18 cellular contexts compared by ENCODE assay signal in genomic region chr5:59661306-59661705, GRCh38.
DNase-seq lines count a peak whose midpoint lies in the region; ATAC-seq and TF ChIP-seq lines count a peak whose summit lies in the region.
"Had no signal": no experiment of that assay in that cellular context is flagged by ENCODE, and none has a peak within 500 bp of the region (broad histone marks: within the 10 kb centered on the region; RNA-seq: fewer than 3 reads in every experiment).

No MANE protein-coding gene starts in this region.

- H3K4me1 Mint-ChIP-seq in glutamatergic neuron (ENCODE audit: low read depth, unreplicated experiment): peaks cover 10% of the 10 kb centered on the region
- H3K4me1 Mint-ChIP-seq in stimulated activated memory B cell treated with anti-CD40 and anti-IgM and Interleukin-4, amounts not matched to agents 10 μg/mL and 1 μg/mL and 100 μg/mL, for 72 hours: peaks cover 36% of the 10 kb centered on the region

- no peak overlapping the region for H3K4me3 ChIP-seq in gastrocnemius medialis
- no peak overlapping the region for H3K4me3 ChIP-seq in heart right ventricle
- H3K4me3 ChIP-seq: SK-N-MC, thyroid gland had no signal

- DNase-seq in OCI-M1 (lab: John Stamatoyannopoulos, UW): peak; percentile 48
- no peak for DNase-seq in glutamatergic neuron
- DNase-seq in gastrocnemius medialis: no peak
- no peak for DNase-seq in heart right ventricle
- no peak for DNase-seq in Right ventricle myocardium superior
- DNase-seq: activated B cell treated with CpG ODN at 0.5 μM for 24 hours; activated naive CD4-positive, alpha-beta T cell; CD4-positive, CD25-positive, alpha-beta regulatory T cell; effector memory CD4-positive, alpha-beta T cell; NCI-H1105; posterior cingulate gyrus; stimulated activated CD4-positive, alpha-beta T cell treated with anti-CD3 and anti-CD28 coated beads, Interleukin-1b, Interleukin-23, amount 100 ng/mL, for 48 hours; thyroid gland had no signal

- H3K4me1 ChIP-seq in gastrocnemius medialis (peaks cover 69 to 71% of the 10 kb centered on the region in 2 donors), heart right ventricle (peaks cover 0 to 17% (median 4%) of the 10 kb centered on the region in 9 donors)
- H3K4me1 ChIP-seq: thyroid gland had no signal

- no peak overlapping the region for H3K4me3 Mint-ChIP-seq in glutamatergic neuron (ENCODE audit: unreplicated experiment)
- H3K4me3 Mint-ChIP-seq in stimulated activated memory B cell treated with anti-CD40 and anti-IgM and Interleukin-4, amounts not matched to agents 10 μg/mL and 1 μg/mL and 100 μg/mL, for 72 hours: no peak overlapping the region

- no peak for TF ChIP-seq POLR2A in gastrocnemius medialis (IDR thresholded peaks at IDR 0.05)

- WGBS in heart right ventricle, 2 donors: 93 to 97% methylated on average over 1 of the region's 1 CpG

- intact Hi-C loops in gastrocnemius medialis (cut with DNase I; ENCODE audit: low total_unique reads) (loop anchor here (2.0 kb wide), 1 partner anchor 75 kb away; no protein-coding TSS in a partner anchor), heart right ventricle (cut with DNase I) (loop anchor here in 1 of 10 donors (5.0 kb wide), 1 partner anchor 269 kb away; no protein-coding TSS in a partner anchor), Right ventricle myocardium superior (cut with DNase I) (loop anchor here (5.0 kb wide), 1 partner anchor 469 kb away; no protein-coding TSS in a partner anchor)

- peak overlapping the region; percentile 82 for H3K27ac Mint-ChIP-seq in glutamatergic neuron (ENCODE audit: unreplicated experiment)
- no peak overlapping the region for H3K27ac Mint-ChIP-seq in stimulated activated memory B cell treated with anti-CD40 and anti-IgM and Interleukin-4, amounts not matched to agents 10 μg/mL and 1 μg/mL and 100 μg/mL, for 72 hours
- H3K27ac Mint-ChIP-seq: CD4-positive, CD25-positive, alpha-beta regulatory T cell had no signal

- H3K27me3 ChIP-seq in gastrocnemius medialis (no peaks in the 10 kb centered on the region), heart right ventricle (no peaks in the 10 kb centered on the region)
- H3K27me3 ChIP-seq: brain microvascular endothelial cell, thyroid gland had no signal

- peaks cover 1% of the 10 kb centered on the region for H3K27me3 Mint-ChIP-seq in glutamatergic neuron (ENCODE audit: unreplicated experiment)
- H3K27me3 Mint-ChIP-seq in stimulated activated memory B cell treated with anti-CD40 and anti-IgM and Interleukin-4, amounts not matched to agents 10 μg/mL and 1 μg/mL and 100 μg/mL, for 72 hours: no peaks in the 10 kb centered on the region
- H3K27me3 Mint-ChIP-seq: activated B cell treated with CpG ODN at 0.5 μM for 24 hours; CD4-positive, CD25-positive, alpha-beta regulatory T cell had no signal

- ATAC-seq in GM21360 (IDR thresholded peaks at IDR 0.05; ENCODE audit: unreplicated experiment): peak; percentile 8
- ATAC-seq in gastrocnemius medialis: no peak
- no peak for ATAC-seq in stimulated activated memory B cell treated with anti-CD40 and anti-IgM and Interleukin-4, amounts not matched to agents 10 μg/mL and 1 μg/mL and 100 μg/mL, for 72 hours
- ATAC-seq in heart right ventricle: no peak
- no peak for ATAC-seq in Right ventricle myocardium superior (ENCODE audit: poor library complexity)
- ATAC-seq in GM18861 (IDR thresholded peaks at IDR 0.05; ENCODE audit: unreplicated experiment): no peak

- H3K9me3 Mint-ChIP-seq in glutamatergic neuron (ENCODE audit: unreplicated experiment): no peaks in the 10 kb centered on the region
- H3K9me3 Mint-ChIP-seq in stimulated activated memory B cell treated with anti-CD40 and anti-IgM and Interleukin-4, amounts not matched to agents 10 μg/mL and 1 μg/mL and 100 μg/mL, for 72 hours: no peaks in the 10 kb centered on the region
- H3K9me3 Mint-ChIP-seq: activated B cell treated with CpG ODN at 0.5 μM for 24 hours; CD4-positive, CD25-positive, alpha-beta regulatory T cell had no signal

- in situ Hi-C loops in gastrocnemius medialis (cut with MboI; ENCODE audit: low sequenced_read_pairs in 4 of 4): loop anchor here (5.0 to 25.0 kb wide), 5 partner anchors 77 to 474 kb away; no protein-coding TSS in a partner anchor

- H3K9me3 ChIP-seq in gastrocnemius medialis (no peaks in the 10 kb centered on the region), heart right ventricle (no peaks in the 10 kb centered on the region)
- H3K9me3 ChIP-seq: thyroid gland had no signal

- no peak for TF ChIP-seq CTCF in glutamatergic neuron (IDR thresholded peaks at IDR 0.05; ENCODE audit: partially characterized antibody, unreplicated experiment)
- TF ChIP-seq CTCF in gastrocnemius medialis (IDR thresholded peaks at IDR 0.05 in 4 of 5, conservative IDR thresholded peaks at IDR 0.05 in 1 of 5): no peak
- no peak for TF ChIP-seq CTCF in heart right ventricle (IDR thresholded peaks at IDR 0.05)

- H3K27ac ChIP-seq in gastrocnemius medialis: peak overlapping the region; percentile 69 to 82 (median 80)
- peak overlapping the region in 1 of 10 donors; percentile 22 for H3K27ac ChIP-seq in heart right ventricle
- H3K27ac ChIP-seq: SK-N-MC, thyroid gland had no signal

- H3K36me3 ChIP-seq in gastrocnemius medialis (no peaks in the 10 kb centered on the region), heart right ventricle (no peaks in the 10 kb centered on the region)
- H3K36me3 ChIP-seq: brain microvascular endothelial cell, thyroid gland had no signal

- H3K36me3 Mint-ChIP-seq in glutamatergic neuron (ENCODE audit: unreplicated experiment): no peaks in the 10 kb centered on the region
- no peaks in the 10 kb centered on the region for H3K36me3 Mint-ChIP-seq in stimulated activated memory B cell treated with anti-CD40 and anti-IgM and Interleukin-4, amounts not matched to agents 10 μg/mL and 1 μg/mL and 100 μg/mL, for 72 hours
- H3K36me3 Mint-ChIP-seq: CD4-positive, CD25-positive, alpha-beta regulatory T cell had no signal
